8 cellular contexts compared by ENCODE assay signal in genomic region chr18:32091325-32091723, GRCh38. TPM values are rescaled to one million over a fixed set of nuclear protein-coding genes. Genes with fewer than 3 reads are reported as not detected.
A peak's percentile ranks its signal among the peaks of the same experiment; 100 is the strongest.
DNase-seq lines count a peak whose midpoint lies in the region; ATAC-seq and TF ChIP-seq lines count a peak whose summit lies in the region.

No MANE protein-coding gene starts in this region.

- H3K79me2 ChIP-seq in OCI-LY7 (ENCODE audit: insufficient read depth, low read depth, low read length) (peaks cover 37% of the 10 kb centered on the region), osteoblast (ENCODE audit: insufficient read depth, low read length) (peaks cover 38% of the 10 kb centered on the region)

- no TSS peak for BruUV-seq in OCI-LY7 (replicated peaks; lab: Mats Ljungman, UMichigan)

- no peaks in the 10 kb centered on the region for H3K27me3 ChIP-seq in CD8-positive, alpha-beta T cell (ENCODE audit: insufficient read depth, low read length)
- H3K27me3 ChIP-seq in osteoblast (ENCODE audit: insufficient read depth, low read length) = no peaks in the 10 kb centered on the region

- H3K4me2 ChIP-seq in OCI-LY7 (ENCODE audit: low read length) = peak overlapping the region; percentile 90
- peak overlapping the region; percentile 90 for H3K4me2 ChIP-seq in osteoblast (ENCODE audit: insufficient read depth, low read length)

- peak overlapping the region; percentile 94 for H3K27ac ChIP-seq in CD8-positive, alpha-beta T cell (ENCODE audit: low read depth, low read length)
- H3K27ac ChIP-seq in OCI-LY7 (ENCODE audit: low read depth, low read length, poor library complexity, severe bottlenecking) (peak overlapping the region; percentile 97), osteoblast (ENCODE audit: low read depth, low read length) (peak overlapping the region; percentile 80)

- H3K4me1 ChIP-seq in CD8-positive, alpha-beta T cell (ENCODE audit: insufficient read depth, low read length) = peaks cover 23% of the 10 kb centered on the region
- H3K4me1 ChIP-seq in OCI-LY7 (ENCODE audit: insufficient read depth, low read length, poor library complexity, severe bottlenecking) = peaks cover 20% of the 10 kb centered on the region
- H3K4me1 ChIP-seq in osteoblast (ENCODE audit: insufficient read depth, low read length) = peaks cover 15% of the 10 kb centered on the region

- peaks cover 31% of the 10 kb centered on the region for H3K36me3 Mint-ChIP-seq in CD8-positive, alpha-beta T cell
- peaks cover 8% of the 10 kb centered on the region for H3K36me3 Mint-ChIP-seq in endothelial cell (ENCODE audit: low read depth, unreplicated experiment)

- H3K36me3 ChIP-seq in CD8-positive, alpha-beta T cell (ENCODE audit: insufficient read depth, low read length) = no peaks in the 10 kb centered on the region
- H3K36me3 ChIP-seq in OCI-LY7 (ENCODE audit: insufficient read depth, low read length) (peaks cover 22% of the 10 kb centered on the region), osteoblast (ENCODE audit: insufficient read depth, low read length) (peaks cover 5% of the 10 kb centered on the region)

- ATAC-seq in CD8-positive, alpha-beta T cell = no peak
- no peak for ATAC-seq in GM21576 (IDR thresholded peaks at IDR 0.05; ENCODE audit: unreplicated experiment)

- H3K9me3 ChIP-seq in CD8-positive, alpha-beta T cell (ENCODE audit: low read length) = no peaks in the 10 kb centered on the region
- H3K9me3 ChIP-seq in OCI-LY7 (ENCODE audit: low read length) = no peaks in the 10 kb centered on the region
- no peaks in the 10 kb centered on the region for H3K9me3 ChIP-seq in osteoblast (ENCODE audit: low read depth, low read length)

- peaks cover 7% of the 10 kb centered on the region; the same call in 1 of the 2 replicates for H4K20me1 ChIP-seq in OCI-LY7 (ENCODE audit: insufficient read depth, low read length)
- H4K20me1 ChIP-seq in osteoblast (ENCODE audit: insufficient read depth, low read length) = peaks cover 14% of the 10 kb centered on the region

- H3K9me3 Mint-ChIP-seq in CD8-positive, alpha-beta T cell = no peaks in the 10 kb centered on the region
- no peaks in the 10 kb centered on the region for H3K9me3 Mint-ChIP-seq in endothelial cell (ENCODE audit: unreplicated experiment)

- H3K4me3 Mint-ChIP-seq in CD8-positive, alpha-beta T cell = peak overlapping the region; percentile 99
- peak overlapping the region; percentile 89 for H3K4me3 Mint-ChIP-seq in endothelial cell (ENCODE audit: unreplicated experiment)

- POLR2A ChIA-PET in CD8-positive, alpha-beta T cell (lab: Charles Lee) = interaction anchor here (0.7 to 4.9 kb wide), 14 partner anchors 7 to 186 kb away, joined by 3 to 82 read pairs (median 4); partner anchors contain the start of genes RNF125 and TRAPPC8
- POLR2A ChIA-PET in OCI-LY7 (lab: Charles Lee) = interaction anchor here (0.5 to 1.0 kb wide), 5 partner anchors 52 to 358 kb away, joined by 3 to 5 read pairs (median 4); no protein-coding TSS in a partner anchor

- TF ChIP-seq CTCF in CD8-positive, alpha-beta T cell (IDR thresholded peaks at IDR 0.05) = no peak
- TF ChIP-seq CTCF in OCI-LY7 (conservative IDR thresholded peaks at IDR 0.05; ENCODE audit: low read length) (no peak), endothelial cell (IDR thresholded peaks at IDR 0.05; ENCODE audit: unreplicated experiment) (no peak), osteoblast (IDR thresholded peaks at IDR 0.05; ENCODE audit: extremely low read depth, low read depth, low read length) (no peak)

- H3K9me2 ChIP-seq in OCI-LY7 (ENCODE audit: insufficient read depth, low read length) = no peaks in the 10 kb centered on the region

- CTCF ChIA-PET in CD8-positive, alpha-beta T cell (lab: Charles Lee) = interaction anchor here (1.3 to 2.3 kb wide), 3 partner anchors 19 to 73 kb away, joined by 7 to 12 read pairs (median 7); partner anchors contain the start of gene RNF125
- CTCF ChIA-PET in OCI-LY7 (lab: Charles Lee; ENCODE audit: unreplicated experiment) = no interaction called here

- peak overlapping the region; percentile 95 for H3K4me3 ChIP-seq in CD8-positive, alpha-beta T cell (ENCODE audit: low read depth, low read length)
- peak overlapping the region; percentile 96 for H3K4me3 ChIP-seq in OCI-LY7 (ENCODE audit: low read depth, low read length, poor library complexity, severe bottlenecking)
- peak overlapping the region; percentile 96 for H3K4me3 ChIP-seq in osteoblast (ENCODE audit: insufficient read depth, low read length)

- H2AFZ ChIP-seq in OCI-LY7 (ENCODE audit: low read length) = no peak overlapping the region; the same call in 1 of the 2 replicates
- H2AFZ ChIP-seq in osteoblast (ENCODE audit: low read length) = peak overlapping the region; percentile 91

- H3K27me3 Mint-ChIP-seq in CD8-positive, alpha-beta T cell (ENCODE audit: low read depth) = no peaks in the 10 kb centered on the region
- peaks cover 8% of the 10 kb centered on the region for H3K27me3 Mint-ChIP-seq in endothelial cell (ENCODE audit: unreplicated experiment)

- peaks cover 44% of the 10 kb centered on the region for H3K4me1 Mint-ChIP-seq in CD8-positive, alpha-beta T cell (ENCODE audit: low read depth)
- peaks cover 14% of the 10 kb centered on the region for H3K4me1 Mint-ChIP-seq in endothelial cell (ENCODE audit: unreplicated experiment)

- intact Hi-C loops in CD8-positive, alpha-beta T cell (cut with DNase I, micrococcal nuclease) = loop anchor here in 1 of 2 experiments (5.0 kb wide), 1 partner anchor 381 kb away; the partner anchor contains the start of gene GAREM1
- intact Hi-C loops in OCI-LY7 (cut with micrococcal nuclease; ENCODE audit: unreplicated experiment) = loop anchor here (5.0 kb wide), 1 partner anchor 404 kb away; no protein-coding TSS in a partner anchor

- DNase-seq in CD8-positive, alpha-beta T cell = no peak
- DNase-seq in OCI-LY7 (ENCODE audit: low spot score) (no peak), endothelial cell (ENCODE audit: low spot score) (no peak), osteoblast (ENCODE audit: insufficient read length, low spot score, missing footprints) (no peak), hippocampal formation (lab: John Stamatoyannopoulos, UW) (no peak), T-helper 9 cell (no peak), HPDE6-E6E7 (ENCODE audit: extremely low spot score) (no peak)

- peak overlapping the region; percentile 97 for H3K27ac Mint-ChIP-seq in CD8-positive, alpha-beta T cell
- H3K27ac Mint-ChIP-seq in endothelial cell (ENCODE audit: unreplicated experiment) = peak overlapping the region; percentile 96

RNA-seq across cellular contexts. Expression of gene RNF138, which starts 0.3 kb away (rescaled TPM):
- total RNA-seq in CD8-positive, alpha-beta T cell = 100 to 1,000 TPM; 198 to 219 TPM
- total RNA-seq in OCI-LY7 (2014; rRNA removed; shearing (Covaris generic)) = 17.5 and 25.8 TPM in 2 replicates
- 32.7 and 39.1 TPM in 2 replicates for total RNA-seq in OCI-LY7 (2022)
- total RNA-seq in endothelial cell (ENCODE audit: unreplicated experiment) = 30.5 TPM
- total RNA-seq in osteoblast = 21.4 and 22.1 TPM in 2 replicates
